ENCODE assay signal across 6 cellular contexts in genomic region chr10:18310761-18311160, GRCh38.
"Had no signal": no experiment of that assay in that cellular context is flagged by ENCODE, and none has a peak within 500 bp of the region (broad histone marks: within the 10 kb centered on the region; RNA-seq: fewer than 3 reads in every experiment).

No MANE protein-coding gene starts in this region.

- DNase-seq: H9, HCEC 1CT, KG1 had no signal

- H2AFZ ChIP-seq: GM23338 had no signal

- H3K4me3 ChIP-seq: GM23338 had no signal

- H3K4me2 ChIP-seq: GM23338 had no signal

- ATAC-seq: GM23338 had no signal

- FAIRE-seq: H1, H54 had no signal
